ENCODE assay signal across 13 cellular contexts in the genomic region with DNA sequence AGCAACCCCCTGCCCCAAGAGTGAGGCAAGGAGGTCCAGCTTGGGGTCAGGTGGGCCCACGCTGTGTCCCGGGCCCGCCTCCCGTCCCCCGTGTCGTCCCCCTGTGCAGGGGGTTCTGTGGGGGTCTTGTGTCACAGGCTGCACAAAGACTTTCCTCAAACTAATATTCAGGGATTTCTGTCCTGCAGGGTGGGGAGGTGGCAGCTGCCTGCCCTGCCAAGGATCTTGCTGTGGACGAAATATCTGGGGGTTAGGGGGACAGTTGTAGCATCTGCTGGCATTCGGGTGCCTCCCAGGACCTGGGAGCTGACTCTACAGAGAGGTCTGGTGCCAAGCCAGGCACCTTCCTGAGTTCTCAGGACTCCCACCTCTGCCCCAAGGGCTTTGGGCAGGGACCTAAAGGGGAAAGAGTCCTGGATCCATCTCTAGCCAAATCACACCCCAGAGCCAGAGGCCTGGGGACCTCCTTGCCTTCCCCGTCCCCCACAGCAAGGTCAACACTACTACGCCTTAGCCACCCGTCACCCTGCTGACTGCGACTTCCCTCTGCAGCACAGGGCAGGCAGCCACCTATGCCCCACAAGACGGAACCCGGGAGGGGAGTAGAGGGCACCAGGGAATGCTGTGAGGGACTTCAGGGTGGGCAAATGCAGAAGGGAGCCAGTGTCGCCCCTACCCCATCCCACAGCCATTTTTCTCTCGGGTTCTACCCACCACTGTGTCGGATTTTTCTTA. TPM values are rescaled to one million over a fixed set of nuclear protein-coding genes. Genes with fewer than 3 reads are reported as not detected.
A peak's percentile ranks its signal among the peaks of the same experiment; 100 is the strongest.
DNase-seq lines count a peak whose midpoint lies in the region; ATAC-seq, FAIRE-seq and TF ChIP-seq lines count a peak whose summit lies in the region.
"Had no signal": no experiment of that assay in that cellular context is flagged by ENCODE, and none has a peak within 500 bp of the region (broad histone marks: within the 10 kb centered on the region; RNA-seq: fewer than 3 reads in every experiment).

No MANE protein-coding gene starts in this region.

- H2AFZ ChIP-seq in mammary epithelial cell (ENCODE audit: low read depth, low read length) = peak overlapping the region; percentile 75

- H3K4me1 Mint-ChIP-seq in MCF 10A (ENCODE audit: insufficient read depth, unreplicated experiment) = no peaks in the 10 kb centered on the region
- H3K4me1 Mint-ChIP-seq: WTC11 had no signal

- H3K4me3 ChIP-seq in mammary epithelial cell (replicated peaks in 1 of 3; ENCODE audit: insufficient read depth in 1 of 3, low read depth in 2 of 3, low read length in 3 of 3) = no peak overlapping the region
- H3K4me3 ChIP-seq in RWPE2 (ENCODE audit: severe bottlenecking) = no peak overlapping the region
- no peak overlapping the region for H3K4me3 ChIP-seq in kidney (ENCODE audit: low read length in 2 of 2)
- H3K4me3 ChIP-seq in thoracic aorta = peak overlapping the region; percentile 69

- TF ChIP-seq CTCF in mammary epithelial cell (conservative IDR thresholded peaks at IDR 0.05 in 1 of 2, IDR thresholded peaks at IDR 0.05 in 1 of 2; ENCODE audit: extremely low read depth in 1 of 2, insufficient read depth in 1 of 2, low read depth in 1 of 2, low read length in 2 of 2) (no peak), MCF 10A (IDR thresholded peaks at IDR 0.05; ENCODE audit: unreplicated experiment) (no peak), RWPE2 (IDR thresholded peaks at IDR 0.05; ENCODE audit: poor library complexity, severe bottlenecking) (peak; percentile 30), kidney (IDR thresholded peaks at IDR 0.05; ENCODE audit: borderline replicate concordance, extremely low read depth, insufficient read depth) (no peak), thoracic aorta (IDR thresholded peaks at IDR 0.05) (peak; percentile 10)

- no peaks in the 10 kb centered on the region for H4K20me1 ChIP-seq in mammary epithelial cell (ENCODE audit: insufficient read depth, low read length)

- WGBS in mammary epithelial cell (ENCODE audit: low coverage, missing lambda C conversion rate) = 32% methylated on average over 7 of the region's 17 CpGs

- H3K9me3 ChIP-seq in mammary epithelial cell (replicated peaks; ENCODE audit: insufficient read depth, low read length) (no peaks in the 10 kb centered on the region), RWPE2 (ENCODE audit: severe bottlenecking) (no peaks in the 10 kb centered on the region), kidney (ENCODE audit: control insufficient read depth in 1 of 2, low read length in 2 of 2) (no peaks in the 10 kb centered on the region), thoracic aorta (no peaks in the 10 kb centered on the region)
- H3K9me3 ChIP-seq: sigmoid colon had no signal

- CTCF ChIA-PET in mammary epithelial cell (lab: Charles Lee; ENCODE audit: low non-redundant PET) (no interaction called here), MCF 10A (lab: Yijun Ruan, JAX) (interaction anchor here (0.6 to 1.6 kb wide), 10 partner anchors 8 to 451 kb away, joined by 3 to 8 read pairs (median 4); no protein-coding TSS in a partner anchor)

- H3K9ac ChIP-seq in mammary epithelial cell (ENCODE audit: insufficient read depth, low read length) = no peak overlapping the region
- H3K9ac ChIP-seq in kidney (ENCODE audit: low read length in 2 of 2) = no peak overlapping the region

- H3K36me3 ChIP-seq in mammary epithelial cell (ENCODE audit: insufficient read depth, low read length) (no peaks in the 10 kb centered on the region), RWPE2 (ENCODE audit: low read depth) (no peaks in the 10 kb centered on the region), kidney (ENCODE audit: control insufficient read depth in 1 of 2, insufficient read depth in 2 of 2, low read length in 2 of 2) (no peaks in the 10 kb centered on the region), thoracic aorta (no peaks in the 10 kb centered on the region)
- H3K36me3 ChIP-seq: sigmoid colon had no signal

- in situ Hi-C loops in mammary epithelial cell (cut with MboI; ENCODE audit: low sequenced_read_pairs in 2 of 2) = no loop called here

- dilution Hi-C loops in mammary epithelial cell (cut with HindIII; ENCODE audit: low sequenced_read_pairs) = no loop called here

- no peak for FAIRE-seq in kidney (lab: Jason Lieb, UNC)

- H3K27ac ChIP-seq in mammary epithelial cell (ENCODE audit: insufficient read depth, low read depth, low read length) (no peak overlapping the region), RWPE2 (ENCODE audit: poor library complexity, severe bottlenecking) (no peak overlapping the region), kidney (ENCODE audit: low read depth in 2 of 2, low read length in 2 of 2) (no peak overlapping the region), thoracic aorta (no peak overlapping the region)
- H3K27ac ChIP-seq: sigmoid colon had no signal

- no peak overlapping the region for H3K4me3 Mint-ChIP-seq in MCF 10A (ENCODE audit: unreplicated experiment)
- H3K4me3 Mint-ChIP-seq: WTC11 had no signal

- no peak for ATAC-seq in RWPE2 (ENCODE audit: low read depth)
- no peak for ATAC-seq in thoracic aorta (ENCODE audit: insufficient number of reproducible peaks, low FRiP score, low read depth)

- H3K27me3 ChIP-seq in mammary epithelial cell (ENCODE audit: insufficient read depth, low read length) (no peaks in the 10 kb centered on the region), RWPE2 (ENCODE audit: insufficient read depth, poor library complexity, severe bottlenecking) (peaks cover 32% of the 10 kb centered on the region), thoracic aorta (replicated peaks; ENCODE audit: insufficient read depth) (no peaks in the 10 kb centered on the region)

- peak overlapping the region; percentile 74 for H3K4me2 ChIP-seq in mammary epithelial cell (ENCODE audit: insufficient read depth, low read depth, low read length)

- no peaks in the 10 kb centered on the region for H3K79me2 ChIP-seq in mammary epithelial cell (ENCODE audit: insufficient read depth, low read length)

- no peaks in the 10 kb centered on the region for H3K36me3 Mint-ChIP-seq in MCF 10A (ENCODE audit: insufficient read depth, unreplicated experiment)
- H3K36me3 Mint-ChIP-seq: WTC11 had no signal

- intact Hi-C loops in mammary epithelial cell (cut with micrococcal nuclease) = loop anchor here (1.0 to 10.0 kb wide), 4 partner anchors 53 to 476 kb away; partner anchors contain the start of gene RAD51D
- intact Hi-C loops in MCF 10A (cut with micrococcal nuclease) = no loop called here
- intact Hi-C loops in kidney (cut with DNase I) = loop anchor here (10.0 kb wide), 1 partner anchor 214 kb away; no protein-coding TSS in a partner anchor

- H3K27ac Mint-ChIP-seq in MCF 10A (ENCODE audit: low read depth, unreplicated experiment) = no peak overlapping the region
- H3K27ac Mint-ChIP-seq: WTC11 had no signal

- BruUV-seq in mammary epithelial cell (replicated peaks; lab: Mats Ljungman, UMichigan) = no TSS peak
- no TSS peak for BruUV-seq in MCF 10A (replicated peaks; lab: Mats Ljungman, UMichigan)

- peaks cover 15% of the 10 kb centered on the region for H3K9me3 Mint-ChIP-seq in MCF 10A (ENCODE audit: unreplicated experiment)
- H3K9me3 Mint-ChIP-seq: WTC11 had no signal

- no peak for DNase-seq in mammary epithelial cell
- no peak for DNase-seq in MCF 10A (ENCODE audit: unreplicated experiment)
- DNase-seq in RWPE2 (ENCODE audit: low spot score) = no peak
- DNase-seq in kidney = peak; percentile 12
- DNase-seq in thoracic aorta (ENCODE audit: low spot score) = no peak
- no peak for DNase-seq in NCI-H510A (lab: John Stamatoyannopoulos, UW)
- DNase-seq in NCI-H128 (lab: John Stamatoyannopoulos, UW; ENCODE audit: unreplicated experiment) = no peak
- no peak for DNase-seq in NCI-H2227 (lab: John Stamatoyannopoulos, UW; ENCODE audit: unreplicated experiment)
- DNase-seq: cortex of kidney, DMS79 treated with DMSO at 0.1 percent for 48 hours had no signal

- H3K4me1 ChIP-seq in mammary epithelial cell (ENCODE audit: insufficient read depth, low read length) (peaks cover 7% of the 10 kb centered on the region), RWPE2 (ENCODE audit: insufficient read depth, poor library complexity, severe bottlenecking) (no peaks in the 10 kb centered on the region), kidney (ENCODE audit: control insufficient read depth in 1 of 2, insufficient read depth in 1 of 2, low read depth in 1 of 2, low read length in 2 of 2) (peaks cover 0 to 3% of the 10 kb centered on the region in 2 donors), thoracic aorta (ENCODE audit: control insufficient read depth in 1 of 2, low read depth in 2 of 2) (no peaks in the 10 kb centered on the region)

- POLR2A ChIA-PET in MCF 10A (lab: Yijun Ruan, JAX) = no interaction called here

- H3K27me3 Mint-ChIP-seq in MCF 10A (ENCODE audit: insufficient read depth, unreplicated experiment) = no peaks in the 10 kb centered on the region

RNA-seq across cellular contexts. Expression of gene TMEM132E, which starts 59.3 kb away (rescaled TPM):
- total RNA-seq in mammary epithelial cell (not detected), MCF 10A (2022) (not detected in 2 replicates), kidney (1.1 TPM), thoracic aorta (1 to 10 TPM in 1 of 2 donors, under 1 TPM in 1; 0.56 to 1.9 TPM)
- polyA plus RNA-seq in mammary epithelial cell (not detected), kidney (ENCODE audit: insufficient read depth, low read depth, low replicate concordance) (4.3 TPM)
- polyA minus RNA-seq in mammary epithelial cell = not detected
- total RNA-seq: PC-3, sigmoid colon had no signal

Comparison
In these comparisons a context has a peak if more than half of its experiments do, and no peak if none do; other contexts are left out.
1. CTCF ChIP-seq: peak in RWPE2 (single experiment) and thoracic aorta (single experiment); none in mammary epithelial cell (0 of 2), MCF 10A (single experiment) and kidney (single experiment).